ENCODE assay signal across 18 cellular contexts in the genomic region with DNA sequence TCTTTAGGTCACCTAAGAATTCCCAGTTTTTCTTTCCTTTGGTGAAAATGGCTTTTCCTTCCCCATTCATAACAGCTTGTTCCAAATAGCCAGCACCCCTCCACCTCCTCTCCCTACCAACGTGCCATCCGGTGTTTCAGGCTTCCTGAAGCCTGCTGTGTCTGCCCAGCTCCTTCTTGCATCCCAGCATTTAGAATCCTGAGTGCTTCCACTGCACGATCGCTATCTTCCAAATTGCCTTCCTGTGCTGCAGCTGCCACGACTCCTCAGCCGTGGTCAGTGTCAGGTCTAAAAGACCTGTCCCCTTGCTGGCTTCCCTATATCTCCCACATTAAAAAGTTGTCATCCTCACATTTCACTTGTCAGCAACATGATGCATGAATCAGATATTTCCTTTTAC.
"Had no signal": no experiment of that assay in that cellular context is flagged by ENCODE, and none has a peak within 500 bp of the region (broad histone marks: within the 10 kb centered on the region; RNA-seq: fewer than 3 reads in every experiment).

No MANE protein-coding gene starts in this region.

- H3K36me3 Mint-ChIP-seq: natural killer cell had no signal

- H3K4me3 Mint-ChIP-seq: activated B cell treated with CpG ODN at 0.5 μM for 24 hours; activated CD8-positive, alpha-beta T cell treated with anti-CD3 and anti-CD28 coated beads for 36 hours; activated T-cell treated with anti-CD3 and anti-CD28 coated beads, Interleukin-2, amount 50 U/mL, for 4 hours; natural killer cell; stimulated activated naive CD8-positive, alpha-beta T cell treated with anti-CD3 and anti-CD28 coated beads, Interleukin-15, amount 100 ng/mL, for 72 hours; T-helper 2 cell treated with Interferon-gamma antibody and Interleukin-4, amounts not matched to agents 5 μg/mL and 100 μg/mL, for 36 hours had no signal

- H3K27ac Mint-ChIP-seq: activated B cell treated with CpG ODN at 0.5 μM for 24 hours; activated CD8-positive, alpha-beta T cell treated with anti-CD3 and anti-CD28 coated beads for 36 hours; natural killer cell; stimulated activated naive CD8-positive, alpha-beta T cell treated with anti-CD3 and anti-CD28 coated beads, Interleukin-15, amount 100 ng/mL, for 72 hours; T-helper 2 cell treated with Interferon-gamma antibody and Interleukin-4, amounts not matched to agents 5 μg/mL and 100 μg/mL, for 36 hours had no signal

- DNase-seq: activated B cell treated with CpG ODN at 0.5 μM for 24 hours; activated CD4-positive, alpha-beta T cell treated with anti-CD3 and anti-CD28 coated beads for 48 hours; activated CD8-positive, alpha-beta T cell treated with anti-CD3 and anti-CD28 coated beads for 36 hours; activated effector memory CD4-positive, alpha-beta T cell treated with Interleukin-2 at 50 U/mL for 16 hours; activated naive CD4-positive, alpha-beta T cell treated with anti-CD3 and anti-CD28 coated beads, Interleukin-2, amount 50 U/mL, for 16 hours; activated T-cell treated with anti-CD3 and anti-CD28 coated beads, Interleukin-2, amount 50 U/mL, for 4 hours; hypothalamus; kidney glomerular epithelial cell; mesenchymal stem cell; natural killer cell; spleen; stimulated activated naive CD8-positive, alpha-beta T cell treated with anti-CD3 and anti-CD28 coated beads, Interleukin-15, amount 100 ng/mL, for 72 hours had no signal

- ATAC-seq: activated CD8-positive, alpha-beta T cell treated with anti-CD3 and anti-CD28 coated beads for 36 hours; activated T-cell treated with anti-CD3 and anti-CD28 coated beads, Interleukin-2, amount 50 U/mL, for 4 hours; esophagus mucosa; natural killer cell; sciatic nerve; stimulated activated naive CD8-positive, alpha-beta T cell treated with anti-CD3 and anti-CD28 coated beads, Interleukin-15, amount 100 ng/mL, for 72 hours had no signal

- H3K9me3 Mint-ChIP-seq: natural killer cell had no signal

- H3K4me1 Mint-ChIP-seq: activated B cell treated with CpG ODN at 0.5 μM for 24 hours; natural killer cell; stimulated activated naive CD8-positive, alpha-beta T cell treated with anti-CD3 and anti-CD28 coated beads, Interleukin-15, amount 100 ng/mL, for 72 hours had no signal

- FAIRE-seq: astrocyte, colon had no signal

- H3K27ac ChIP-seq: spleen, thoracic aorta had no signal

- H3K27me3 Mint-ChIP-seq: activated B cell treated with CpG ODN at 0.5 μM for 24 hours; stimulated activated naive CD8-positive, alpha-beta T cell treated with anti-CD3 and anti-CD28 coated beads, Interleukin-15, amount 100 ng/mL, for 72 hours had no signal
